In genomic region chr2:96201338-96201737, GRCh38 we compare ENCODE assay signal across 1 cellular context.
TF ChIP-seq lines count a peak whose summit lies in the region.

No MANE protein-coding gene starts in this region.

TF ChIP-seq in GM23338, 12 proteins besides CTCF, POLR2A, EP300 and RAD21 (continued from another document):
- no peak for TF ChIP-seq REST (IDR thresholded peaks at IDR 0.05; ENCODE audit: unreplicated experiment)
- no peak for TF ChIP-seq NANOG (IDR thresholded peaks at IDR 0.05; ENCODE audit: borderline replicate concordance)
- TF ChIP-seq JUNB (IDR thresholded peaks at IDR 0.05; ENCODE audit: unreplicated experiment), result no peak
- no peak for TF ChIP-seq EZH2phosphoT487 (IDR thresholded peaks at IDR 0.05; ENCODE audit: unreplicated experiment)
- TF ChIP-seq ZNF331 (CRISPR knock-in tag; IDR thresholded peaks at IDR 0.05; ENCODE audit: low read depth), result no peak
- TF ChIP-seq, protein P1, sequence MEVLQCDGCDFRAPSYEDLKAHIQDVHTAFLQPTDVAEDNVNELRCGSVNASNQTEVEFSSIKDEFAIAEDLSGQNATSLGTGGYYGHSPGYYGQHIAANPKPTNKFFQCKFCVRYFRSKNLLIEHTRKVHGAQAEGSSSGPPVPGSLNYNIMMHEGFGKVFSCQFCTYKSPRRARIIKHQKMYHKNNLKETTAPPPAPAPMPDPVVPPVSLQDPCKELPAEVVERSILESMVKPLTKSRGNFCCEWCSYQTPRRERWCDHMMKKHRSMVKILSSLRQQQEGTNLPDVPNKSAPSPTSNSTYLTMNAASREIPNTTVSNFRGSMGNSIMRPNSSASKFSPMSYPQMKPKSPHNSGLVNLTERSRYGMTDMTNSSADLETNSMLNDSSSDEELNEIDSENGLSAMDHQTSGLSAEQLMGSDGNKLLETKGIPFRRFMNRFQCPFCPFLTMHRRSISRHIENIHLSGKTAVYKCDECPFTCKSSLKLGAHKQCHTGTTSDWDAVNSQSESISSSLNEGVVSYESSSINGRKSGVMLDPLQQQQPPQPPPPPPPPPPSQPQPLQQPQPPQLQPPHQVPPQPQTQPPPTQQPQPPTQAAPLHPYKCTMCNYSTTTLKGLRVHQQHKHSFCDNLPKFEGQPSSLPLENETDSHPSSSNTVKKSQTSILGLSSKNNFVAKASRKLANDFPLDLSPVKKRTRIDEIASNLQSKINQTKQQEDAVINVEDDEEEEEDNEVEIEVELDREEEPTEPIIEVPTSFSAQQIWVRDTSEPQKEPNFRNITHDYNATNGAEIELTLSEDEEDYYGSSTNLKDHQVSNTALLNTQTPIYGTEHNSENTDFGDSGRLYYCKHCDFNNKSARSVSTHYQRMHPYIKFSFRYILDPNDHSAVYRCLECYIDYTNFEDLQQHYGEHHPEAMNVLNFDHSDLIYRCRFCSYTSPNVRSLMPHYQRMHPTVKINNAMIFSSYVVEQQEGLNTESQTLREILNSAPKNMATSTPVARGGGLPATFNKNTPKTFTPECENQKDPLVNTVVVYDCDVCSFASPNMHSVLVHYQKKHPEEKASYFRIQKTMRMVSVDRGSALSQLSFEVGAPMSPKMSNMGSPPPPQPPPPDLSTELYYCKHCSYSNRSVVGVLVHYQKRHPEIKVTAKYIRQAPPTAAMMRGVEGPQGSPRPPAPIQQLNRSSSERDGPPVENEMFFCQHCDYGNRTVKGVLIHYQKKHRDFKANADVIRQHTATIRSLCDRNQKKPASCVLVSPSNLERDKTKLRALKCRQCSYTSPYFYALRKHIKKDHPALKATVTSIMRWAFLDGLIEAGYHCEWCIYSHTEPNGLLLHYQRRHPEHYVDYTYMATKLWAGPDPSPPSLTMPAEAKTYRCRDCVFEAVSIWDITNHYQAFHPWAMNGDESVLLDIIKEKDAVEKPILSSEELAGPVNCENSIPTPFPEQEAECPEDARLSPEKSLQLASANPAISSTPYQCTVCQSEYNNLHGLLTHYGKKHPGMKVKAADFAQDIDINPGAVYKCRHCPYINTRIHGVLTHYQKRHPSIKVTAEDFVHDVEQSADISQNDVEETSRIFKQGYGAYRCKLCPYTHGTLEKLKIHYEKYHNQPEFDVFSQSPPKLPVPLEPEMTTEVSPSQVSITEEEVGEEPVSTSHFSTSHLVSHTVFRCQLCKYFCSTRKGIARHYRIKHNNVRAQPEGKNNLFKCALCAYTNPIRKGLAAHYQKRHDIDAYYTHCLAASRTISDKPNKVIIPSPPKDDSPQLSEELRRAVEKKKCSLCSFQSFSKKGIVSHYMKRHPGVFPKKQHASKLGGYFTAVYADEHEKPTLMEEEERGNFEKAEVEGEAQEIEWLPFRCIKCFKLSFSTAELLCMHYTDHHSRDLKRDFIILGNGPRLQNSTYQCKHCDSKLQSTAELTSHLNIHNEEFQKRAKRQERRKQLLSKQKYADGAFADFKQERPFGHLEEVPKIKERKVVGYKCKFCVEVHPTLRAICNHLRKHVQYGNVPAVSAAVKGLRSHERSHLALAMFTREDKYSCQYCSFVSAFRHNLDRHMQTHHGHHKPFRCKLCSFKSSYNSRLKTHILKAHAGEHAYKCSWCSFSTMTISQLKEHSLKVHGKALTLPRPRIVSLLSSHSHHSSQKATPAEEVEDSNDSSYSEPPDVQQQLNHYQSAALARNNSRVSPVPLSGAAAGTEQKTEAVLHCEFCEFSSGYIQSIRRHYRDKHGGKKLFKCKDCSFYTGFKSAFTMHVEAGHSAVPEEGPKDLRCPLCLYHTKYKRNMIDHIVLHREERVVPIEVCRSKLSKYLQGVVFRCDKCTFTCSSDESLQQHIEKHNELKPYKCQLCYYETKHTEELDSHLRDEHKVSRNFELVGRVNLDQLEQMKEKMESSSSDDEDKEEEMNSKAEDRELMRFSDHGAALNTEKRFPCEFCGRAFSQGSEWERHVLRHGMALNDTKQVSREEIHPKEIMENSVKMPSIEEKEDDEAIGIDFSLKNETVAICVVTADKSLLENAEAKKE (CRISPR knock-in tag; IDR thresholded peaks at IDR 0.05), result no peak
- TF ChIP-seq ZNF114 (CRISPR knock-in tag; IDR thresholded peaks at IDR 0.05), result no peak
- TF ChIP-seq POLR2AphosphoS5 (IDR thresholded peaks at IDR 0.05; ENCODE audit: low read depth), result no peak
- TF ChIP-seq ETS1 (IDR thresholded peaks at IDR 0.05), result no peak
- no peak for TF ChIP-seq STAT1 (IDR thresholded peaks at IDR 0.05; ENCODE audit: unreplicated experiment)
- no peak for TF ChIP-seq CREB1 (CRISPR knock-in tag; IDR thresholded peaks at IDR 0.05; ENCODE audit: low read depth)
